12 cellular contexts compared by ENCODE assay signal in the genomic region with DNA sequence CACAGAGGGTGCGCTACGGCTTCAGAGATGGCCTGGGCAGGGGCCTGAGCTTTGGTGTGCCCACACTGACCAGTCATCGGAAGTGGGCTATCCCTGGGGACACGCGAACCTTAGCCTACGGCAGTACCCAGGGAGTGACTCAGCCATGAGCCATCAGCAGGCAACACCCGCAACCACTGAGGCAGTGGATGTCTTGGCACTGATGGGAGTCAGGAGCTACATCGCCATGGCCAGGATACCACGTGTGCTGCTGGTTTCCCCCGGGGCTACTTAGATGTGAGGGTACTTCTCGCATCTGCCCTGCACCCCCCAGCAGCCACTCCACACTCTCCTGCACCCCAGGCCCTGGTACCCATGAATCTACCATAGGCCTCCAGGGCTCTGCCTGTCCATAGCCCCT.
DNase-seq lines count a peak whose midpoint lies in the region; ATAC-seq lines count a peak whose summit lies in the region.
"Had no signal": no experiment of that assay in that cellular context is flagged by ENCODE, and none has a peak within 500 bp of the region (broad histone marks: within the 10 kb centered on the region; RNA-seq: fewer than 3 reads in every experiment).

No MANE protein-coding gene starts in this region.

- peaks cover 6 to 7% of the 10 kb centered on the region in 2 donors for H3K9me3 Mint-ChIP-seq in stimulated activated naive CD8-positive, alpha-beta T cell treated with anti-CD3 and anti-CD28 coated beads, Interleukin-15, amount 100 ng/mL, for 72 hours

- ATAC-seq in stimulated activated naive CD8-positive, alpha-beta T cell treated with anti-CD3 and anti-CD28 coated beads, Interleukin-15, amount 100 ng/mL, for 72 hours, result peak; percentile 23
- ATAC-seq in stimulated activated naive CD8-positive, alpha-beta T cell treated with anti-CD3 and anti-CD28 coated beads, Interleukin-15, Interleukin-2, amounts not matched to agents 100 U/mL and 50 U/mL, for 24 hours, result no peak
- ATAC-seq in HG03097 (IDR thresholded peaks at IDR 0.05; ENCODE audit: low FRiP score, unreplicated experiment), result no peak

- no peak overlapping the region for H3K4me3 Mint-ChIP-seq in stimulated activated naive CD8-positive, alpha-beta T cell treated with anti-CD3 and anti-CD28 coated beads, Interleukin-15, amount 100 ng/mL, for 72 hours
- H3K4me3 Mint-ChIP-seq: activated B cell treated with CpG ODN at 0.5 μM for 24 hours had no signal

- H3K4me1 Mint-ChIP-seq in stimulated activated naive CD8-positive, alpha-beta T cell treated with anti-CD3 and anti-CD28 coated beads, Interleukin-15, amount 100 ng/mL, for 72 hours, result peaks cover 10% of the 10 kb centered on the region

- H3K27me3 Mint-ChIP-seq in stimulated activated naive CD8-positive, alpha-beta T cell treated with anti-CD3 and anti-CD28 coated beads, Interleukin-15, amount 100 ng/mL, for 72 hours, result no peaks in the 10 kb centered on the region
- H3K27me3 Mint-ChIP-seq: activated B cell treated with CpG ODN at 0.5 μM for 24 hours had no signal

- no peak for DNase-seq in stimulated activated naive CD8-positive, alpha-beta T cell treated with anti-CD3 and anti-CD28 coated beads, Interleukin-15, amount 100 ng/mL, for 72 hours
- no peak for DNase-seq in stimulated activated naive CD8-positive, alpha-beta T cell treated with anti-CD3 and anti-CD28 coated beads, Interleukin-15, Interleukin-2, amounts not matched to agents 100 U/mL and 50 U/mL, for 24 hours
- DNase-seq in SW480 (ENCODE audit: low spot score), result peak; percentile 93
- peak; percentile 54 for DNase-seq in fibroblast of peridontal ligament (ENCODE audit: extremely low read depth)
- DNase-seq in activated CD8-positive, alpha-beta memory T cell treated with anti-CD3 and anti-CD28 coated beads, Interleukin-2, amount 50 U/mL, for 48 hours, result no peak
- DNase-seq in NCI-H2107 treated with DMSO at 0.1 percent for 48 hours (lab: John Stamatoyannopoulos, UW; ENCODE audit: unreplicated experiment), result no peak
- no peak for DNase-seq in D341Med (ENCODE audit: low spot score)
- DNase-seq: activated B cell treated with CpG ODN at 0.5 μM for 24 hours; effector memory CD4-positive, alpha-beta T cell; NCI-H524; nucleus accumbens had no signal

- no peak overlapping the region for H3K27ac Mint-ChIP-seq in stimulated activated naive CD8-positive, alpha-beta T cell treated with anti-CD3 and anti-CD28 coated beads, Interleukin-15, amount 100 ng/mL, for 72 hours
- H3K27ac Mint-ChIP-seq: activated B cell treated with CpG ODN at 0.5 μM for 24 hours had no signal

Comparison
In these comparisons a context has a peak if more than half of its experiments do, and no peak if none do; other contexts are left out.
1. DNase-seq: peak in SW480 (single experiment) and fibroblast of peridontal ligament (single experiment); none in stimulated activated naive CD8-positive, alpha-beta T cell treated with anti-CD3 and anti-CD28 coated beads, Interleukin-15, amount 100 ng/mL, for 72 hours (0 of 2), stimulated activated naive CD8-positive, alpha-beta T cell treated with anti-CD3 and anti-CD28 coated beads, Interleukin-15, Interleukin-2, amounts not matched to agents 100 U/mL and 50 U/mL, for 24 hours (single experiment), activated CD8-positive, alpha-beta memory T cell treated with anti-CD3 and anti-CD28 coated beads, Interleukin-2, amount 50 U/mL, for 48 hours (single experiment), NCI-H2107 treated with DMSO at 0.1 percent for 48 hours (single experiment) and D341Med (single experiment).